ENCODE assay signal across 7 cellular contexts in the genomic region with DNA sequence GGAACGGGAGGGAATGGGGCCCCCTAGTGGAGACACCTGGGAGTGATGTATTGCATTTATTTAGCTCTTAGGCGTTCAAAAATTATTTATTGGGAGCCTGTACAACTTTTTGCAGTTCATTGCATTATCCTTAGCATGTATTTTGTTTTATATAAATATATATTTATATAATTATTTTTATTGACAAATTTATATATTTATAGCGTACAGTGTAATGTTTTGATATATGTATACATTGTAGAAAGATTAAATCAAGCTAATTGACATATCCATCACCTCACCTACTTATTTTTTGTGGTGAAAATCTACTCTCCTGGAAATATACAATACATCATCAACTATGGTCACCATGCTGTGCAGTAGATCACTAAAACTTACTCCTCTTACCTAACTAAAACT. TPM values are rescaled to one million over a fixed set of nuclear protein-coding genes. Genes with fewer than 3 reads are reported as not detected.
DNase-seq lines count a peak whose midpoint lies in the region; ATAC-seq and TF ChIP-seq lines count a peak whose summit lies in the region.

No MANE protein-coding gene starts in this region.

- peak overlapping the region; percentile 96 for H3K4me3 Mint-ChIP-seq in HFFc6
- H3K4me3 Mint-ChIP-seq in activated T-cell treated with anti-CD3 and anti-CD28 coated beads, Interleukin-2, amount 50 U/mL, for 4 hours = peak overlapping the region; percentile 94

- peak overlapping the region; percentile 94 for H3K27ac Mint-ChIP-seq in HFFc6

- no peaks in the 10 kb centered on the region for H3K9me3 ChIP-seq in iPS-18c (ENCODE audit: control insufficient read depth, insufficient read depth, low read length)
- no peaks in the 10 kb centered on the region for H3K9me3 ChIP-seq in stomach smooth muscle (ENCODE audit: control insufficient read depth in 2 of 2, low read length in 2 of 2)

- peaks cover 0 to 4% of the 10 kb centered on the region in 2 donors for H3K36me3 ChIP-seq in stomach smooth muscle (ENCODE audit: control insufficient read depth in 2 of 2, insufficient read depth in 2 of 2, low read length in 2 of 2)

- peak; percentile 95 for TF ChIP-seq CTCF in HFFc6 (IDR thresholded peaks at IDR 0.05)

- H3K9me3 Mint-ChIP-seq in HFFc6 = no peaks in the 10 kb centered on the region
- H3K9me3 Mint-ChIP-seq in activated T-cell treated with anti-CD3 and anti-CD28 coated beads, Interleukin-2, amount 50 U/mL, for 4 hours = peaks cover 5% of the 10 kb centered on the region

- peaks cover 18% of the 10 kb centered on the region for H3K4me1 Mint-ChIP-seq in HFFc6 (ENCODE audit: low read depth)
- peaks cover 18% of the 10 kb centered on the region for H3K4me1 Mint-ChIP-seq in activated T-cell treated with anti-CD3 and anti-CD28 coated beads, Interleukin-2, amount 50 U/mL, for 4 hours (ENCODE audit: low read depth)

- H3K27me3 ChIP-seq in stomach smooth muscle (ENCODE audit: control insufficient read depth in 1 of 2, insufficient read depth in 2 of 2, low read length in 2 of 2) = no peaks in the 10 kb centered on the region

- DNase-seq in HFFc6 = no peak
- peak; percentile 66 for DNase-seq in activated T-cell treated with anti-CD3 and anti-CD28 coated beads, Interleukin-2, amount 50 U/mL, for 4 hours
- DNase-seq in SIG-M5 treated with dmso at 0.1 percent for 504 hours (lab: John Stamatoyannopoulos, UW; ENCODE audit: unreplicated experiment) = no peak
- no peak for DNase-seq in NCI-H1436 (lab: John Stamatoyannopoulos, UW)
- DNase-seq in COLO829 (ENCODE audit: low spot score) = no peak

- H3K4me3 ChIP-seq in iPS-18c (ENCODE audit: insufficient read depth, low read depth, low read length) = peak overlapping the region; percentile 85; the same call in 1 of the 2 replicates
- H3K4me3 ChIP-seq in stomach smooth muscle (ENCODE audit: low read length in 2 of 2) = peak overlapping the region; percentile 83 to 89

- H3K4me1 ChIP-seq in stomach smooth muscle (ENCODE audit: control insufficient read depth, insufficient read depth, low read length) = peaks cover 14% of the 10 kb centered on the region

- peak overlapping the region; percentile 89 for H3K27ac ChIP-seq in stomach smooth muscle (ENCODE audit: low read length)

- H3K36me3 Mint-ChIP-seq in HFFc6 (ENCODE audit: low read depth) = peaks cover 11% of the 10 kb centered on the region; the same call in 1 of the 2 replicates
- H3K36me3 Mint-ChIP-seq in activated T-cell treated with anti-CD3 and anti-CD28 coated beads, Interleukin-2, amount 50 U/mL, for 4 hours (ENCODE audit: insufficient read depth) = peaks cover 6% of the 10 kb centered on the region

- H3K27me3 Mint-ChIP-seq in HFFc6 (ENCODE audit: insufficient read depth) = peaks cover 2% of the 10 kb centered on the region
- H3K27me3 Mint-ChIP-seq in activated T-cell treated with anti-CD3 and anti-CD28 coated beads, Interleukin-2, amount 50 U/mL, for 4 hours (ENCODE audit: low read depth) = no peaks in the 10 kb centered on the region

- H3K9ac ChIP-seq in stomach smooth muscle (ENCODE audit: low read length in 2 of 2) = peak overlapping the region in 1 of 2 donors; percentile 91

- ATAC-seq in activated T-cell treated with anti-CD3 and anti-CD28 coated beads, Interleukin-2, amount 50 U/mL, for 4 hours = no peak

RNA-seq across cellular contexts. Expression of a gene that starts 1.0 kb away (rescaled TPM):
- total RNA-seq in HFFc6 (2021; fragmentation: NEBNext Ultra II Directional; extraction: Animal tissue kit (Norgen Biotek cat#: 25700)) = 1 to 10 TPM; 4.3 to 7.0 (median 6.3) TPM
- 1 to 10 TPM; 6.5 to 7.8 (median 7.1) TPM for total RNA-seq in activated T-cell treated with anti-CD3 and anti-CD28 coated beads, Interleukin-2, amount 50 U/mL, for 4 hours

RNA-seq across cellular contexts. Expression of a gene that starts 39.8 kb away (rescaled TPM):
- 10 to 100 TPM; 68.4 to 89.6 (median 84.8) TPM for total RNA-seq in HFFc6 (2021; fragmentation: NEBNext Ultra II Directional; extraction: Animal tissue kit (Norgen Biotek cat#: 25700))
- total RNA-seq in activated T-cell treated with anti-CD3 and anti-CD28 coated beads, Interleukin-2, amount 50 U/mL, for 4 hours = 100 to 1,000 TPM; 194 to 213 (median 201) TPM
